ENCODE assay signal across 12 cellular contexts in genomic region chr7:2612445-2613112, GRCh38. TPM values are rescaled to one million over a fixed set of nuclear protein-coding genes. Genes with fewer than 3 reads are reported as not detected.
A peak's percentile ranks its signal among the peaks of the same experiment; 100 is the strongest.
DNase-seq lines count a peak whose midpoint lies in the region; ATAC-seq and FAIRE-seq lines count a peak whose summit lies in the region.
"Had no signal": no experiment of that assay in that cellular context is flagged by ENCODE, and none has a peak within 500 bp of the region (broad histone marks: within the 10 kb centered on the region; RNA-seq: fewer than 3 reads in every experiment).

No MANE protein-coding gene starts in this region.

- FAIRE-seq in HTR-8/SVneo (lab: Jason Lieb, UNC): peak; percentile 82

- H3K27ac Mint-ChIP-seq in activated naive CD4-positive, alpha-beta T cell treated with anti-CD3 and anti-CD28 coated beads, Interleukin-2, amount 50 U/mL, for 72 hours: no peak overlapping the region
- H3K27ac Mint-ChIP-seq: activated CD4-positive, alpha-beta memory T cell treated with anti-CD3 and anti-CD28 coated beads for 36 hours had no signal

- H3K27ac ChIP-seq in cingulate gyrus (ENCODE audit: low read depth, low read length): peak overlapping the region; percentile 60

- DNase-seq in activated naive CD4-positive, alpha-beta T cell treated with anti-CD3 and anti-CD28 coated beads, Interleukin-2, amount 50 U/mL, for 72 hours (ENCODE audit: low spot score in 2 of 2): no peak
- DNase-seq in activated naive CD4-positive, alpha-beta T cell treated with anti-CD3 and anti-CD28 coated beads, Interleukin-2, amount 50 U/mL, for 16 hours: no peak
- DNase-seq in HTR-8/SVneo (ENCODE audit: insufficient read length, low spot score): no peak
- peak; percentile 40 for DNase-seq in stimulated activated CD8-positive, alpha-beta memory T cell treated with anti-CD3 and anti-CD28 coated beads, Interleukin-4, amount 100 ng/mL, for 48 hours
- no peak for DNase-seq in cerebellum (ENCODE audit: low spot score)
- DNase-seq in NCI-H1930 (lab: John Stamatoyannopoulos, UW): no peak
- DNase-seq: activated CD4-positive, alpha-beta memory T cell treated with anti-CD3 and anti-CD28 coated beads for 36 hours; activated naive CD4-positive, alpha-beta T cell; MV-4-11 had no signal

- no peaks in the 10 kb centered on the region for H3K36me3 Mint-ChIP-seq in activated naive CD4-positive, alpha-beta T cell treated with anti-CD3 and anti-CD28 coated beads, Interleukin-2, amount 50 U/mL, for 72 hours
- H3K36me3 Mint-ChIP-seq: activated CD4-positive, alpha-beta memory T cell treated with anti-CD3 and anti-CD28 coated beads for 36 hours had no signal

- peak; percentile 28 to 37 for ATAC-seq in activated naive CD4-positive, alpha-beta T cell treated with anti-CD3 and anti-CD28 coated beads, Interleukin-2, amount 50 U/mL, for 72 hours
- ATAC-seq in GM21529 (IDR thresholded peaks at IDR 0.05; ENCODE audit: unreplicated experiment): no peak

- H3K9me3 Mint-ChIP-seq in activated naive CD4-positive, alpha-beta T cell treated with anti-CD3 and anti-CD28 coated beads, Interleukin-2, amount 50 U/mL, for 72 hours: no peaks in the 10 kb centered on the region
- H3K9me3 Mint-ChIP-seq: activated CD4-positive, alpha-beta memory T cell treated with anti-CD3 and anti-CD28 coated beads for 36 hours; central memory CD8-positive, alpha-beta T cell had no signal

RNA-seq across cellular contexts. Expression of gene TTYH3, which starts 19.2 kb away (rescaled TPM):
- 10 to 100 TPM; 23.8 to 28.3 TPM for total RNA-seq in activated naive CD4-positive, alpha-beta T cell treated with anti-CD3 and anti-CD28 coated beads, Interleukin-2, amount 50 U/mL, for 72 hours
- total RNA-seq in cerebellum: 60.5 TPM

RNA-seq across cellular contexts. Expression of gene IQCE, which starts 53.8 kb away (rescaled TPM):
- total RNA-seq in activated naive CD4-positive, alpha-beta T cell treated with anti-CD3 and anti-CD28 coated beads, Interleukin-2, amount 50 U/mL, for 72 hours: 1 to 10 TPM; 7.3 to 9.5 TPM
- total RNA-seq in cerebellum: 18.9 TPM

RNA-seq across cellular contexts. Expression of gene BRAT1, which starts 57.3 kb away (rescaled TPM):
- 10 to 100 TPM; 26.5 to 37.5 TPM for total RNA-seq in activated naive CD4-positive, alpha-beta T cell treated with anti-CD3 and anti-CD28 coated beads, Interleukin-2, amount 50 U/mL, for 72 hours
- total RNA-seq in cerebellum: 17.4 TPM
